In genomic region chr19:4543856-4544647, GRCh38 we compare ENCODE assay signal across 1 cellular context.
TF ChIP-seq lines count a peak whose summit lies in the region.

No MANE protein-coding gene starts in this region.

TF ChIP-seq in H1, 55 proteins besides CTCF, POLR2A, EP300 and RAD21:
- no peak for TF ChIP-seq FOSL1 (IDR thresholded peaks at IDR 0.05; ENCODE audit: insufficient read depth, low read depth, low read length)
- no peak for TF ChIP-seq CTBP2 (IDR thresholded peaks at IDR 0.05; ENCODE audit: borderline replicate concordance, insufficient read depth, insufficient read length, low read length)
- TF ChIP-seq CBX5 (IDR thresholded peaks at IDR 0.05; ENCODE audit: low read depth, low read length): no peak
- TF ChIP-seq SP1 (IDR thresholded peaks at IDR 0.05; ENCODE audit: low read depth, low read length): no peak
- no peak for TF ChIP-seq TCF12 (IDR thresholded peaks at IDR 0.05; ENCODE audit: low read depth, low read length)
- no peak for TF ChIP-seq RBBP5 (IDR thresholded peaks at IDR 0.05; ENCODE audit: borderline replicate concordance, low read depth, low read length)
- no peak for TF ChIP-seq POLR2AphosphoS5 (IDR thresholded peaks at IDR 0.05; ENCODE audit: low read depth, low read length)
- no peak for TF ChIP-seq ATF2 (IDR thresholded peaks at IDR 0.05; ENCODE audit: low read length)
- TF ChIP-seq HDAC2 (IDR thresholded peaks at IDR 0.05; ENCODE audit: borderline replicate concordance in 1 of 2, low read depth in 2 of 2, low read length in 2 of 2): no peak
- no peak for TF ChIP-seq CEBPB (IDR thresholded peaks at IDR 0.05; ENCODE audit: low read depth, low read length)
- TF ChIP-seq TAF7 (optimal IDR thresholded peaks at IDR 0.05; ENCODE audit: borderline replicate concordance, low read depth, low read length): no peak
- no peak for TF ChIP-seq E2F6 (IDR thresholded peaks at IDR 0.05)
- no peak for TF ChIP-seq YY1 (IDR thresholded peaks at IDR 0.05; ENCODE audit: low read depth, low read length)
TF ChIP-seq in H1: peak in this region for 0.
